Comparison of ENCODE assay signal across 9 cellular contexts in genomic region chr5:139903450-139903804, GRCh38.
DNase-seq lines count a peak whose midpoint lies in the region; ATAC-seq and TF ChIP-seq lines count a peak whose summit lies in the region.
"Had no signal": no experiment of that assay in that cellular context is flagged by ENCODE, and none has a peak within 500 bp of the region (broad histone marks: within the 10 kb centered on the region; RNA-seq: fewer than 3 reads in every experiment).

No MANE protein-coding gene starts in this region.

- H3K4me3 Mint-ChIP-seq in neural crest cell = peak overlapping the region; percentile 61
- H3K4me3 Mint-ChIP-seq: T-helper 1 cell treated with Interleukin-12 subunit alpha and Interleukin-12 subunit beta and Interleukin-4 antibody, amounts not matched to agents 30 μg/mL and 1 μg/mL, for 36 hours had no signal

- H3K36me3 ChIP-seq in heart left ventricle = no peaks in the 10 kb centered on the region
- no peaks in the 10 kb centered on the region for H3K36me3 ChIP-seq in esophagus (ENCODE audit: control insufficient read depth in 2 of 2, insufficient read depth in 2 of 2, low read length in 1 of 2)
- no peaks in the 10 kb centered on the region for H3K36me3 ChIP-seq in urinary bladder (ENCODE audit: insufficient read depth)

- no peak for TF ChIP-seq CTCF in heart left ventricle (IDR thresholded peaks at IDR 0.05)
- no peak for TF ChIP-seq CTCF in neural crest cell (conservative IDR thresholded peaks at IDR 0.05)

- peaks cover 52% of the 10 kb centered on the region for H3K27me3 Mint-ChIP-seq in neural crest cell (ENCODE audit: low read depth)

- no peak for TF ChIP-seq POLR2A in heart left ventricle (IDR thresholded peaks at IDR 0.05)

- H3K9me3 Mint-ChIP-seq in neural crest cell = no peaks in the 10 kb centered on the region
- H3K9me3 Mint-ChIP-seq: T-helper 1 cell treated with Interleukin-12 subunit alpha and Interleukin-12 subunit beta and Interleukin-4 antibody, amounts not matched to agents 30 μg/mL and 1 μg/mL, for 36 hours had no signal

- ATAC-seq in heart left ventricle = no peak
- ATAC-seq in left cardiac atrium = no peak
- ATAC-seq in GM18907 (IDR thresholded peaks at IDR 0.05; ENCODE audit: unreplicated experiment) = no peak

- WGBS in heart left ventricle, 4 donors = 18 to 42% (median 31%) methylated on average over 9 to 15 of the region's 15 CpGs
- 13 to 16% methylated on average over 10 to 15 of the region's 15 CpGs for WGBS in esophagus, 2 donors
- WGBS in urinary bladder = 16% methylated on average over 15 of the region's 15 CpGs

- no peak overlapping the region for H3K27ac Mint-ChIP-seq in neural crest cell (ENCODE audit: unreplicated experiment)
- H3K27ac Mint-ChIP-seq: T-helper 1 cell treated with Interleukin-12 subunit alpha and Interleukin-12 subunit beta and Interleukin-4 antibody, amounts not matched to agents 30 μg/mL and 1 μg/mL, for 36 hours had no signal

- H3K27me3 ChIP-seq in heart left ventricle (peaks cover 0 to 47% (median 6%) of the 10 kb centered on the region in 9 donors), esophagus (ENCODE audit: control insufficient read depth in 1 of 2, insufficient read depth in 2 of 2, low read length in 2 of 2) (no peaks in the 10 kb centered on the region)

- H3K27ac ChIP-seq in heart left ventricle (no peak overlapping the region), esophagus (ENCODE audit: low read depth in 2 of 2, low read length in 1 of 2) (no peak overlapping the region), urinary bladder (ENCODE audit: low read depth) (no peak overlapping the region)

- H3K4me1 ChIP-seq in heart left ventricle (peaks cover 0 to 30% (median 16%) of the 10 kb centered on the region in 12 donors), esophagus (ENCODE audit: control insufficient read depth in 2 of 2, insufficient read depth in 2 of 2, low read length in 1 of 2) (peaks cover 3 to 10% of the 10 kb centered on the region in 2 donors), urinary bladder (ENCODE audit: insufficient read depth) (no peaks in the 10 kb centered on the region)

- intact Hi-C loops in heart left ventricle (cut with DNase I) (loop anchor here in 1 of 10 donors (5.0 kb wide), 1 partner anchor 59 kb away; no protein-coding TSS in a partner anchor), left cardiac atrium (cut with DNase I) (no loop called here)

- DNase-seq in heart left ventricle = no peak
- no peak for DNase-seq in left cardiac atrium
- no peak for DNase-seq in neural crest cell (ENCODE audit: low read depth, low spot score)
- no peak for DNase-seq in DMS53 treated with DMSO at 0.1 percent for 48 hours (lab: John Stamatoyannopoulos, UW; ENCODE audit: unreplicated experiment)
- no peak for DNase-seq in COLO668 (lab: John Stamatoyannopoulos, UW; ENCODE audit: unreplicated experiment)

- H3K36me3 Mint-ChIP-seq in neural crest cell (ENCODE audit: low read depth) = no peaks in the 10 kb centered on the region

- peaks cover 5% of the 10 kb centered on the region for H3K4me1 Mint-ChIP-seq in neural crest cell

- H3K9me3 ChIP-seq in heart left ventricle (no peaks in the 10 kb centered on the region), esophagus (ENCODE audit: control insufficient read depth in 2 of 2, insufficient read depth in 1 of 2, low read depth in 1 of 2, low read length in 1 of 2) (no peaks in the 10 kb centered on the region)

- peak overlapping the region; percentile 14 to 65 (median 54) for H3K4me3 ChIP-seq in heart left ventricle
- H3K4me3 ChIP-seq in esophagus (ENCODE audit: low read depth in 1 of 2, low read length in 2 of 2) = peak overlapping the region; percentile 46 to 50
- H3K4me3 ChIP-seq in urinary bladder (ENCODE audit: low read depth, low read length) = peak overlapping the region; percentile 74
